15 cellular contexts compared by ENCODE assay signal in genomic region chr13:41971848-41972247, GRCh38.
"Had no signal": no experiment of that assay in that cellular context is flagged by ENCODE, and none has a peak within 500 bp of the region (broad histone marks: within the 10 kb centered on the region; RNA-seq: fewer than 3 reads in every experiment).

No MANE protein-coding gene starts in this region.

- H3K36me3 ChIP-seq: adrenal gland, esophagus squamous epithelium, ovary, spleen, stomach, upper lobe of left lung had no signal

- H3K9me3 ChIP-seq: adrenal gland, esophagus squamous epithelium, ovary, spleen, stomach, testis, upper lobe of left lung had no signal

- DNase-seq: activated CD8-positive, alpha-beta memory T cell treated with anti-CD3 and anti-CD28 coated beads for 24 hours; activated naive CD4-positive, alpha-beta T cell treated with anti-CD3 and anti-CD28 coated beads, Interleukin-2, amount 50 U/mL, for 16 hours; adrenal gland; esophagus squamous epithelium; hippocampal formation; kidney; ovary; spleen; stomach; T-helper 9 cell; testis; upper lobe of left lung had no signal

- H3K4me3 ChIP-seq: adrenal gland, coronary artery, esophagus squamous epithelium, ovary, spleen, stomach, testis, upper lobe of left lung had no signal

- H3K4me1 Mint-ChIP-seq: neural crest cell had no signal

- H3K4me1 ChIP-seq: adrenal gland, spleen, stomach, testis, upper lobe of left lung had no signal

- H3K27ac ChIP-seq: adrenal gland, coronary artery, esophagus squamous epithelium, ovary, spleen, stomach, testis, upper lobe of left lung had no signal

- ATAC-seq: sciatic nerve had no signal

- H3K27me3 ChIP-seq: adrenal gland, esophagus squamous epithelium, ovary, spleen, stomach, testis, upper lobe of left lung had no signal

- H3K4me3 Mint-ChIP-seq: neural crest cell had no signal

- H3K9me3 Mint-ChIP-seq: neural crest cell had no signal
